In the genomic region with DNA sequence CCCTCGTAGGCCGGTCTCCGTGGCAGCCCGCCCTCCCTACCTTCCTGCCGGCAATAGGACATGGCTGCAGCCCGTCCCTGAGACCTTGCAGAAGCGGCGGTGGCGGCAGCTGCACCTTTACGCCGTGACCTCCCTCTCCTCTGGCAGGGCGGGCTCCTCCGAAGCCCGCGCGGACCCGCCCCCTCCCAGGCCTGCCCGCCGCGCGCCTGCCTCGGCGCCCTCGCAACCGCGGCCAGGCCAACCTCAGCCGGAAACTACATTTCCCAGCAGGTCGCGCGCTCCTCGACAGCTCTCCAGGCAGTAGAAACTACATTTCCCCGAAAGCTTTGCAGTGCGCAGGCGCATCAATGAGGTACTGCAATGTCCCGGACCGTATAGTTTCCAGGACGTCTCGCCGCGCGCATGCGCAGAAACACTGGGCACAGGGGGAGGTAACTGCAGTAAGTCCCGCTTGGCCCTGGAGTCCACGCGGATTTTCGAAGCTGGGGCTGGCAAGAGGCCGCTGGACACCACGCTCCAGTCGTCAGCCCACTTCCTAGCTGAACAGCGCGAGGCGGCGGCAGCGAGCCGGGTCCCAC, we compare ENCODE assay signal across 8 cellular contexts. TPM values are rescaled to one million over a fixed set of nuclear protein-coding genes. Genes with fewer than 3 reads are reported as not detected.
DNase-seq lines count a peak whose midpoint lies in the region; ATAC-seq and TF ChIP-seq lines count a peak whose summit lies in the region.

CHCHD4 (minus strand) TSS at position 256 of the 578 bp plus-strand sequence; CDS start at position 62, 194 bp downstream.
TMEM43 (plus strand) TSS at position 438 of the 578 bp plus-strand sequence. CDS start 142 bp downstream, outside the sequence.

- no peaks in the 10 kb centered on the region for H3K27me3 ChIP-seq in mucosa of rectum (ENCODE audit: control insufficient read depth in 2 of 2, insufficient read depth in 2 of 2, low read length in 2 of 2)

- peak; percentile 86 for ATAC-seq in GM21529 (IDR thresholded peaks at IDR 0.05; ENCODE audit: unreplicated experiment)

- TF ChIP-seq CTCF in epithelial cell of proximal tubule (conservative IDR thresholded peaks at IDR 0.05; ENCODE audit: low read depth, low read length) = no peak

- no peaks in the 10 kb centered on the region for H3K9me3 Mint-ChIP-seq in IgD-negative memory B cell

- peaks cover 24% of the 10 kb centered on the region in 2 donors for H3K4me1 ChIP-seq in mucosa of rectum (ENCODE audit: control insufficient read depth in 2 of 2, insufficient read depth in 2 of 2, low read length in 2 of 2)

- H3K27ac Mint-ChIP-seq in IgD-negative memory B cell = peak within 1 kb of the TSS; percentile 74 to 98 (median 95)

- peaks cover 2% of the 10 kb centered on the region for H3K36me3 Mint-ChIP-seq in IgD-negative memory B cell

- H3K4me3 ChIP-seq in epithelial cell of proximal tubule (ENCODE audit: low read depth, low read length) = peak within 1 kb of the TSS; percentile 99
- H3K4me3 ChIP-seq in mucosa of rectum (ENCODE audit: low read length in 2 of 2) = peak within 1 kb of the TSS; percentile 88 to 92

- no peaks in the 10 kb centered on the region for H3K27me3 Mint-ChIP-seq in IgD-negative memory B cell

- DNase-seq in DMS 273 treated with DMSO at 0.1 percent for 48 hours (lab: John Stamatoyannopoulos, UW) (peak; percentile 94), OCI-M2 (lab: John Stamatoyannopoulos, UW; ENCODE audit: unreplicated experiment) (peak; percentile 42), activated T-cell treated with anti-CD3 and anti-CD28 coated beads for 48 hours (ENCODE audit: low read depth) (peak; percentile 92), epithelial cell of proximal tubule (ENCODE audit: low read depth) (peak; percentile 86)
- DNase-seq in stimulated activated CD8-positive, alpha-beta memory T cell treated with anti-CD3 and anti-CD28 coated beads, Interleukin-4, amount 100 ng/mL, for 48 hours = peak; percentile 97

- peaks cover 17 to 25% of the 10 kb centered on the region in 2 donors for H3K36me3 ChIP-seq in mucosa of rectum (ENCODE audit: control insufficient read depth in 2 of 2, insufficient read depth in 2 of 2, low read length in 2 of 2)

- peak within 1 kb of the TSS; percentile 91 to 98 (median 96) for H3K4me3 Mint-ChIP-seq in IgD-negative memory B cell

- peaks cover 6 to 38% (median 27%) of the 10 kb centered on the region in 3 donors for H3K4me1 Mint-ChIP-seq in IgD-negative memory B cell

- H3K9ac ChIP-seq in mucosa of rectum (ENCODE audit: low read depth in 1 of 2, low read length in 2 of 2) = peak within 1 kb of the TSS; percentile 93 to 94

- no peaks in the 10 kb centered on the region for H3K9me3 ChIP-seq in mucosa of rectum (ENCODE audit: control insufficient read depth in 2 of 2, low read length in 2 of 2)

- H3K27ac ChIP-seq in mucosa of rectum (ENCODE audit: low read depth in 2 of 2, low read length in 2 of 2) = peak within 1 kb of the TSS; percentile 91 to 92

RNA-seq across cellular contexts. Expression of gene CHCHD4, which starts in this region (rescaled TPM):
- 18.7 TPM for polyA plus RNA-seq in IgD-negative memory B cell
- total RNA-seq in epithelial cell of proximal tubule = 16.5 and 29.4 TPM in 2 replicates

RNA-seq across cellular contexts. Expression of gene TMEM43, which starts in this region (rescaled TPM):
- 40.0 TPM for polyA plus RNA-seq in IgD-negative memory B cell
- total RNA-seq in epithelial cell of proximal tubule = 56.3 and 58.6 TPM in 2 replicates

Comparison
In these comparisons a context has a peak if more than half of its experiments do, and no peak if none do; other contexts are left out.
1. Peak in every context shown above with its lines: DNase-seq, ATAC-seq, H3K4me3 ChIP-seq and H3K27ac ChIP-seq.
2. DNase-seq: peak in every context shown above with its lines; median percentile 97 in stimulated activated CD8-positive, alpha-beta memory T cell treated with anti-CD3 and anti-CD28 coated beads, Interleukin-4, amount 100 ng/mL, for 48 hours; 94 in DMS 273 treated with DMSO at 0.1 percent for 48 hours; 92 in activated T-cell treated with anti-CD3 and anti-CD28 coated beads for 48 hours; 86 in epithelial cell of proximal tubule; 42 in OCI-M2.